ENCODE assay signal across 23 cellular contexts in the genomic region with DNA sequence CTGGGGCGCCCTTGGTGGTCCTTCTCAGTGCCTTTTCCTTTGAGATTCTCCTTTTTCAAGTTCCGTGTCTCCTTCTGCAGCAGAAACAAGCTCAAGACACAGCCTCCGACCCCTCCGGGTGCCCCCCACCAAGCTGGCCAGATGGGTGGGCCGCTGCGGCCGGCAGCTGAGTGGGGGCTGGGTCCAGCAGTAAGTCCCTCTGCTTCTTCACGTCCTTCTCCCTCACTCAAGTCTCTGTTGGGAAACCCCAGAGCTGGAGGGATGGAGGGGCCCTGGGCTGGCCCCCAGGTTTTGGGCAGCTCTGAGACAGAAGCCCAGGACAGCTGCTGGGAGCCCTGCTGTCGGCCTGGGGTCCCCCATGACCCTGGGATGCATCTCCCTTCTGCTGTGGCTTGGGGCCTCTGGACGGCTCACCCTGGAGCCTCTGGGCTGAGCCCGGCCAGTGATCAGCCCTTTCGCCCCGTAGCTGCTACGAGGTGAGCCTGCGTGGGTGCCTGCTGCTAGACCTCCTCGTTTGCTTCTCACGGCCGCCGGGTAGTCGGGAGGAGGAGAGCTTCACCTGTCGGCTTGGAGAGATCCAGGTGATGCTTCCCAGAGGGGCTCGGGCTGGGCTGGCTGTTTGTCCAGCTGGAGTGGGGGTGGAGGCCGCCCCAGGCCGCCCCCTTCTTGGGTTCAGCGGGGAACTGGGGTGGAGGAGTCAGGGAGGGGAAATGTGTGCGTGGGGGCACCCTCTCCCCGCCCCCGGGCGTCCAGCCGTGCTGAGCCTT. TPM values are rescaled to one million over a fixed set of nuclear protein-coding genes. Genes with fewer than 3 reads are reported as not detected.
A peak's percentile ranks its signal among the peaks of the same experiment; 100 is the strongest.
DNase-seq lines count a peak whose midpoint lies in the region; FAIRE-seq and TF ChIP-seq lines count a peak whose summit lies in the region.
"Had no signal": no experiment of that assay in that cellular context is flagged by ENCODE, and none has a peak within 500 bp of the region (broad histone marks: within the 10 kb centered on the region; RNA-seq: fewer than 3 reads in every experiment).

No MANE protein-coding gene starts in this region.

- H3K4me1 ChIP-seq in SJCRH30 (peaks cover 41% of the 10 kb centered on the region), kidney (ENCODE audit: control insufficient read depth in 1 of 2, insufficient read depth in 1 of 2, low read depth in 1 of 2, low read length in 2 of 2) (peaks cover 0 to 4% of the 10 kb centered on the region in 2 donors)

- DNase-seq in NCI-H1417 (lab: John Stamatoyannopoulos, UW) (peak in 2 of 3 experiments; percentile 86 to 87), NCI-H1417 treated with DMSO at 0.1 percent for 48 hours (lab: John Stamatoyannopoulos, UW) (no peak), 8988T (peak; percentile 21), SJCRH30 (no peak), kidney (peak; percentile 72), germinal center (ENCODE audit: low spot score) (no peak), UCSD-AML1 (lab: John Stamatoyannopoulos, UW; ENCODE audit: unreplicated experiment) (no peak), amygdala (lab: John Stamatoyannopoulos, UW) (no peak)
- DNase-seq: ACHN; BE2C; CD8-positive, alpha-beta memory T cell; DMS153; DND-41; KBM-7; MV-4-11; NCI-H1105; NCI-H1694 treated with DMSO at 0.1 percent for 48 hours; NCI-H2081; NCI-H2227 treated with DMSO at 0.1 percent for 48 hours; NCI-H526 treated with DMSO at 0.1 percent for 48 hours had no signal

- no peak for FAIRE-seq in kidney (lab: Jason Lieb, UNC)
- FAIRE-seq: H54, HTR-8/SVneo had no signal

- H3K27me3 ChIP-seq in SJCRH30: no peaks in the 10 kb centered on the region

- H3K9me3 ChIP-seq in SJCRH30 (replicated peaks): no peaks in the 10 kb centered on the region
- H3K9me3 ChIP-seq in kidney (ENCODE audit: control insufficient read depth in 1 of 2, low read length in 2 of 2): no peaks in the 10 kb centered on the region
- H3K9me3 ChIP-seq: BE2C had no signal

- H3K4me3 ChIP-seq in SJCRH30 (no peak overlapping the region), kidney (ENCODE audit: low read length in 2 of 2) (no peak overlapping the region)

- H3K27ac ChIP-seq in SJCRH30 (peak overlapping the region; percentile 45), kidney (ENCODE audit: low read depth in 2 of 2, low read length in 2 of 2) (no peak overlapping the region)
- H3K27ac ChIP-seq: 22Rv1 had no signal

- intact Hi-C loops in kidney (cut with DNase I): no loop called here

- no peak for TF ChIP-seq CTCF in kidney (IDR thresholded peaks at IDR 0.05; ENCODE audit: borderline replicate concordance, extremely low read depth, insufficient read depth)

- no peak overlapping the region for H3K9ac ChIP-seq in kidney (ENCODE audit: low read length in 2 of 2)

- peaks cover 71% of the 10 kb centered on the region for H3K36me3 ChIP-seq in SJCRH30
- peaks cover 4 to 10% of the 10 kb centered on the region in 2 donors for H3K36me3 ChIP-seq in kidney (ENCODE audit: control insufficient read depth in 1 of 2, insufficient read depth in 2 of 2, low read length in 2 of 2)

RNA-seq across cellular contexts. Expression of a gene that starts 10.7 kb away (rescaled TPM):
- total RNA-seq in SJCRH30 (2014; rRNA removed; shearing (Covaris generic)): 56.3 and 82.5 TPM in 2 replicates
- total RNA-seq in kidney: 49.3 TPM
- 14.3 TPM for polyA plus RNA-seq in kidney (ENCODE audit: insufficient read depth, low read depth, low replicate concordance)

Comparison
In these comparisons a context has a peak if more than half of its experiments do, and no peak if none do; other contexts are left out.
1. DNase-seq: peak in NCI-H1417 (2 of 3), 8988T (single experiment) and kidney (single experiment); none in NCI-H1417 treated with DMSO at 0.1 percent for 48 hours (single experiment), SJCRH30 (0 of 2), germinal center (single experiment), UCSD-AML1 (single experiment) and amygdala (0 of 56).